In genomic region chr17:17921192-17922082, GRCh38 we compare ENCODE assay signal across 1 cellular context.
A peak's percentile ranks its signal among the peaks of the same experiment; 100 is the strongest.
TF ChIP-seq lines count a peak whose summit lies in the region.

No MANE protein-coding gene starts in this region.

TF ChIP-seq in HEK293, 187 proteins besides CTCF, POLR2A, EP300 and RAD21 (continued from another document and continues in another):
- TF ChIP-seq ZSCAN4 (tag by site-specific recombination; IDR thresholded peaks at IDR 0.05): no peak
- no peak for TF ChIP-seq GLI2 (tag by site-specific recombination; IDR thresholded peaks at IDR 0.05; ENCODE audit: borderline replicate concordance, low read depth)
- no peak for TF ChIP-seq ZBTB26 (tag by site-specific recombination; optimal IDR thresholded peaks at IDR 0.05)
- no peak for TF ChIP-seq ZNF555 (tag by site-specific recombination; conservative IDR thresholded peaks at IDR 0.05)
- TF ChIP-seq ZNF785 (tag by site-specific recombination; IDR thresholded peaks at IDR 0.05): no peak
- TF ChIP-seq ZNF223 (tag by site-specific recombination; IDR thresholded peaks at IDR 0.05): no peak
- 0 out of 2 replicates have a peak, but pooled peaks have one; percentile 19 for TF ChIP-seq GFI1B (tag by site-specific recombination; IDR thresholded peaks at IDR 0.05)
- no peak for TF ChIP-seq ZNF354C (tag by site-specific recombination; IDR thresholded peaks at IDR 0.05; ENCODE audit: borderline replicate concordance, low read depth)
- no peak for TF ChIP-seq HOXA7 (CRISPR knock-in tag; IDR thresholded peaks at IDR 0.05; ENCODE audit: borderline replicate concordance)
- no peak for TF ChIP-seq ZSCAN23 (tag by site-specific recombination; IDR thresholded peaks at IDR 0.05)
- no peak for TF ChIP-seq KLF16 (tag by site-specific recombination; IDR thresholded peaks at IDR 0.05)
- TF ChIP-seq KLF10 (tag by site-specific recombination; IDR thresholded peaks at IDR 0.05): peak; percentile 50; the same call in 1 of the 2 replicates
- TF ChIP-seq PBX3 (CRISPR knock-in tag; IDR thresholded peaks at IDR 0.05): no peak
- TF ChIP-seq ZNF518A (tag by site-specific recombination; conservative IDR thresholded peaks at IDR 0.05; ENCODE audit: low read depth): no peak
- TF ChIP-seq ZNF677 (tag by site-specific recombination; IDR thresholded peaks at IDR 0.05): no peak
- TF ChIP-seq INSM2 (tag by site-specific recombination; IDR thresholded peaks at IDR 0.05): peak; percentile 48; the same call in 1 of the 2 replicates
- TF ChIP-seq ZNF571 (tag by site-specific recombination; IDR thresholded peaks at IDR 0.05): no peak
- no peak for TF ChIP-seq ZNF202 (tag by site-specific recombination; IDR thresholded peaks at IDR 0.05; ENCODE audit: borderline replicate concordance)
- 0 out of 2 replicates have a peak, but pooled peaks have one; percentile 11 for TF ChIP-seq PRDM4 (tag by site-specific recombination; IDR thresholded peaks at IDR 0.05)
- no peak for TF ChIP-seq KLF9 (tag by site-specific recombination; IDR thresholded peaks at IDR 0.05; ENCODE audit: low read depth)
- no peak for TF ChIP-seq ZBTB10 (tag by site-specific recombination; IDR thresholded peaks at IDR 0.05)
- no peak; the same call in 1 of the 2 replicates for TF ChIP-seq SP3 (tag by site-specific recombination; IDR thresholded peaks at IDR 0.05)
- TF ChIP-seq ZBTB8A (tag by site-specific recombination; IDR thresholded peaks at IDR 0.05): no peak
- TF ChIP-seq REST (tag by site-specific recombination; IDR thresholded peaks at IDR 0.05): no peak
- no peak for TF ChIP-seq ZNF473 (tag by site-specific recombination; IDR thresholded peaks at IDR 0.05)
- no peak for TF ChIP-seq ZNF560 (tag by site-specific recombination; IDR thresholded peaks at IDR 0.05; ENCODE audit: borderline replicate concordance)
- no peak for TF ChIP-seq ZNF449 (tag by site-specific recombination; IDR thresholded peaks at IDR 0.05)
- TF ChIP-seq ZBTB11 (tag by site-specific recombination; conservative IDR thresholded peaks at IDR 0.05; ENCODE audit: low read depth): no peak
